In the genomic region with DNA sequence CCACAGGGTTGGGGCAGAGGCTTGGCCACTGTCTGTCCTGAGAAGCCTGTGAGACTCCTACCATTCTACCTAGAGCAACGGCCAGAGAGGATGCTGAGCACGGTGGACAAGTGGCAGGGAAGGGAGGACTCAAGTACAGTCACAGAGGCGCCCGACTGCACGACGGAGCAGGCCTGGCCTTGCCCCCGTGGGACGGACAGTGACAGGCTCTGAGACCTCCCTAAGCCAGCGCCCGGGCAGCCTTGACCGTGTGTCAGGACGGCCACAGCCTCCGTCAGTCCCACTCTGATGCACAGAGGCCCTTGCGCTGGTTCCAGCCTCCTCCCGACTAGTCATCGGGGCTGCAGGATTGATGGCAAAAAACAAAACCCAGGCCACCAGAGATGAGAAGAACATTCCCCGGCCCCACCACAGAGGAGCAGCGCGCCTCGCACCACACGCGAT, we compare ENCODE assay signal across 2 cellular contexts.
TF ChIP-seq lines count a peak whose summit lies in the region.

No MANE protein-coding gene starts in this region.

TF ChIP-seq in SK-N-SH, 30 proteins besides CTCF, POLR2A, EP300 and RAD21 (continued from another document):
- TF ChIP-seq, protein P1, sequence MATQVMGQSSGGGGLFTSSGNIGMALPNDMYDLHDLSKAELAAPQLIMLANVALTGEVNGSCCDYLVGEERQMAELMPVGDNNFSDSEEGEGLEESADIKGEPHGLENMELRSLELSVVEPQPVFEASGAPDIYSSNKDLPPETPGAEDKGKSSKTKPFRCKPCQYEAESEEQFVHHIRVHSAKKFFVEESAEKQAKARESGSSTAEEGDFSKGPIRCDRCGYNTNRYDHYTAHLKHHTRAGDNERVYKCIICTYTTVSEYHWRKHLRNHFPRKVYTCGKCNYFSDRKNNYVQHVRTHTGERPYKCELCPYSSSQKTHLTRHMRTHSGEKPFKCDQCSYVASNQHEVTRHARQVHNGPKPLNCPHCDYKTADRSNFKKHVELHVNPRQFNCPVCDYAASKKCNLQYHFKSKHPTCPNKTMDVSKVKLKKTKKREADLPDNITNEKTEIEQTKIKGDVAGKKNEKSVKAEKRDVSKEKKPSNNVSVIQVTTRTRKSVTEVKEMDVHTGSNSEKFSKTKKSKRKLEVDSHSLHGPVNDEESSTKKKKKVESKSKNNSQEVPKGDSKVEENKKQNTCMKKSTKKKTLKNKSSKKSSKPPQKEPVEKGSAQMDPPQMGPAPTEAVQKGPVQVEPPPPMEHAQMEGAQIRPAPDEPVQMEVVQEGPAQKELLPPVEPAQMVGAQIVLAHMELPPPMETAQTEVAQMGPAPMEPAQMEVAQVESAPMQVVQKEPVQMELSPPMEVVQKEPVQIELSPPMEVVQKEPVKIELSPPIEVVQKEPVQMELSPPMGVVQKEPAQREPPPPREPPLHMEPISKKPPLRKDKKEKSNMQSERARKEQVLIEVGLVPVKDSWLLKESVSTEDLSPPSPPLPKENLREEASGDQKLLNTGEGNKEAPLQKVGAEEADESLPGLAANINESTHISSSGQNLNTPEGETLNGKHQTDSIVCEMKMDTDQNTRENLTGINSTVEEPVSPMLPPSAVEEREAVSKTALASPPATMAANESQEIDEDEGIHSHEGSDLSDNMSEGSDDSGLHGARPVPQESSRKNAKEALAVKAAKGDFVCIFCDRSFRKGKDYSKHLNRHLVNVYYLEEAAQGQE (IDR thresholded peaks at IDR 0.05; ENCODE audit: low read depth, low read length): no peak
- no peak for TF ChIP-seq POLR2AphosphoS5 (IDR thresholded peaks at IDR 0.05; ENCODE audit: low read depth, low read length)
- no peak for TF ChIP-seq MXI1 (IDR thresholded peaks at IDR 0.05; ENCODE audit: low read depth, low read length)
- TF ChIP-seq TEAD4 (IDR thresholded peaks at IDR 0.05; ENCODE audit: borderline replicate concordance, insufficient read depth): no peak

TF ChIP-seq in SK-N-SH treated with all-trans-retinoic acid at 6 μM for 48 hours, 23 proteins besides CTCF, POLR2A, EP300 and RAD21 (continued from another document):
- TF ChIP-seq CSRNP3 (CRISPR knock-in tag; IDR thresholded peaks at IDR 0.05): no peak
- TF ChIP-seq, protein P2, sequence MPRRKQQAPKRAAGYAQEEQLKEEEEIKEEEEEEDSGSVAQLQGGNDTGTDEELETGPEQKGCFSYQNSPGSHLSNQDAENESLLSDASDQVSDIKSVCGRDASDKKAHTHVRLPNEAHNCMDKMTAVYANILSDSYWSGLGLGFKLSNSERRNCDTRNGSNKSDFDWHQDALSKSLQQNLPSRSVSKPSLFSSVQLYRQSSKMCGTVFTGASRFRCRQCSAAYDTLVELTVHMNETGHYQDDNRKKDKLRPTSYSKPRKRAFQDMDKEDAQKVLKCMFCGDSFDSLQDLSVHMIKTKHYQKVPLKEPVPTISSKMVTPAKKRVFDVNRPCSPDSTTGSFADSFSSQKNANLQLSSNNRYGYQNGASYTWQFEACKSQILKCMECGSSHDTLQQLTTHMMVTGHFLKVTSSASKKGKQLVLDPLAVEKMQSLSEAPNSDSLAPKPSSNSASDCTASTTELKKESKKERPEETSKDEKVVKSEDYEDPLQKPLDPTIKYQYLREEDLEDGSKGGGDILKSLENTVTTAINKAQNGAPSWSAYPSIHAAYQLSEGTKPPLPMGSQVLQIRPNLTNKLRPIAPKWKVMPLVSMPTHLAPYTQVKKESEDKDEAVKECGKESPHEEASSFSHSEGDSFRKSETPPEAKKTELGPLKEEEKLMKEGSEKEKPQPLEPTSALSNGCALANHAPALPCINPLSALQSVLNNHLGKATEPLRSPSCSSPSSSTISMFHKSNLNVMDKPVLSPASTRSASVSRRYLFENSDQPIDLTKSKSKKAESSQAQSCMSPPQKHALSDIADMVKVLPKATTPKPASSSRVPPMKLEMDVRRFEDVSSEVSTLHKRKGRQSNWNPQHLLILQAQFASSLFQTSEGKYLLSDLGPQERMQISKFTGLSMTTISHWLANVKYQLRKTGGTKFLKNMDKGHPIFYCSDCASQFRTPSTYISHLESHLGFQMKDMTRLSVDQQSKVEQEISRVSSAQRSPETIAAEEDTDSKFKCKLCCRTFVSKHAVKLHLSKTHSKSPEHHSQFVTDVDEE (CRISPR knock-in tag; IDR thresholded peaks at IDR 0.05): no peak
- TF ChIP-seq PPARA (CRISPR knock-in tag; IDR thresholded peaks at IDR 0.05; ENCODE audit: borderline replicate concordance): no peak
- TF ChIP-seq CSDC2 (CRISPR knock-in tag; IDR thresholded peaks at IDR 0.05): no peak
- TF ChIP-seq ZFP30 (CRISPR knock-in tag; IDR thresholded peaks at IDR 0.05): no peak
- TF ChIP-seq ARNTL (CRISPR knock-in tag; IDR thresholded peaks at IDR 0.05; ENCODE audit: borderline replicate concordance, low read depth): no peak
